Comparison of ENCODE assay signal across 18 cellular contexts in the genomic region with DNA sequence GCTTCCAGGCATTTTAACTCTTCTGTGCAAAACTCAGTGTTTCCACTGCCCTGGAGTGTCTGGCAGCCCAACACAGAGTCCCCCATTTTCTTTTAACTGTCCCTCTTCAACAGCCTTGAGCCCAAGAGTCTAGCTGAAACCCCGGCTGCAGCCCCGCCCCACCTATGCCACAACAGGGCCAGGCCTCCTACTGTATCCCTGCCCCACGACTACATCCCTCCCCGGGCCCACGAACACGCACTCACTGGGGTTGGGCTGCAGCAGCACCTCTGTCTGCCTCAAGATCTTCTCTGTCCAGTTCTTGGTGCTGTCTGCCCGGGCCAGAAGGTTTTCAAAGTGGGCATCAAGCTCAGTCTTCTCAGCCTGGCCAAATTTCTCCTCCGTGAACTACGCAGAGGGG. TPM values are rescaled to one million over a fixed set of nuclear protein-coding genes. Genes with fewer than 3 reads are reported as not detected.
DNase-seq lines count a peak whose midpoint lies in the region; ATAC-seq and TF ChIP-seq lines count a peak whose summit lies in the region.
"Had no signal": no experiment of that assay in that cellular context is flagged by ENCODE, and none has a peak within 500 bp of the region (broad histone marks: within the 10 kb centered on the region; RNA-seq: fewer than 3 reads in every experiment).

No MANE protein-coding gene starts in this region.

- H4K91ac ChIP-seq in IMR-90 (ENCODE audit: insufficient read depth, low read depth, low read length) = no peak overlapping the region

- TF ChIP-seq RAD21 in IMR-90 (IDR thresholded peaks at IDR 0.05; ENCODE audit: low read length) = no peak

- H3K4me3 Mint-ChIP-seq in CD8-positive, alpha-beta T cell = no peak overlapping the region
- no peak overlapping the region for H3K4me3 Mint-ChIP-seq in brain

- CTCF ChIA-PET in CD8-positive, alpha-beta T cell (lab: Charles Lee) = interaction anchor here (1.2 kb wide), 1 partner anchor 16 kb away, joined by 4 read pairs; no protein-coding TSS in a partner anchor
- CTCF ChIA-PET in IMR-90 (lab: Yijun Ruan, JAX) = interaction anchor here (1.1 kb wide), 1 partner anchor 15 kb away, joined by 3 read pairs; no protein-coding TSS in a partner anchor
- CTCF ChIA-PET in OCI-LY7 (lab: Charles Lee; ENCODE audit: unreplicated experiment) = no interaction called here

- H4K20me1 ChIP-seq in IMR-90 (ENCODE audit: insufficient read depth, low read length) (peaks cover 17% of the 10 kb centered on the region), osteoblast (ENCODE audit: insufficient read depth, low read length) (peaks cover 8% of the 10 kb centered on the region), OCI-LY7 (ENCODE audit: insufficient read depth, low read length) (no peaks in the 10 kb centered on the region)

- POLR2A ChIA-PET in CD8-positive, alpha-beta T cell (lab: Charles Lee) = no interaction called here
- POLR2A ChIA-PET in IMR-90 (lab: Charles Lee; ENCODE audit: unreplicated experiment) = no interaction called here
- POLR2A ChIA-PET in OCI-LY7 (lab: Charles Lee) = interaction anchor here (0.6 to 1.0 kb wide), 3 partner anchors 97 to 376 kb away, joined by 3 to 4 read pairs (median 3); a partner anchor contains a TSS

- no peak overlapping the region; a peak in 1 of 4 replicates for H4K8ac ChIP-seq in IMR-90 (ENCODE audit: low read depth in 2 of 2, low read length in 2 of 2)

- 0 out of 2 replicates have a peak overlapping the region, but pooled peaks have one; percentile 60 for H2AK5ac ChIP-seq in IMR-90 (ENCODE audit: low read depth, low read length)

- H3K23ac ChIP-seq in IMR-90 (ENCODE audit: low read depth, low read length) = no peak overlapping the region

- WGBS in IMR-90 (ENCODE audit: extremely low coverage in 2 of 2, insufficient read length in 1 of 2), 2 experiments = 89% methylated on average over 3 of the region's 9 CpGs; no CpG with 5 or more reads in 1 of the 2 experiments

- H2AK9ac ChIP-seq in IMR-90 (replicated peaks; ENCODE audit: low read depth, low read length, poor library complexity) = peak overlapping the region; percentile 63

- TF ChIP-seq POLR2A in IMR-90 (IDR thresholded peaks at IDR 0.05; ENCODE audit: low read depth, low read length) = no peak

- no peak overlapping the region for H4K5ac ChIP-seq in IMR-90 (ENCODE audit: low read depth, low read length)

- H3K18ac ChIP-seq in IMR-90 (ENCODE audit: low read depth, low read length) = no peak overlapping the region

- H3K27ac ChIP-seq in CD8-positive, alpha-beta T cell (ENCODE audit: low read depth, low read length) = no peak overlapping the region
- H3K27ac ChIP-seq in IMR-90 (ENCODE audit: insufficient read depth, low read length) = no peak overlapping the region
- H3K27ac ChIP-seq in osteoblast (ENCODE audit: low read depth, low read length) = no peak overlapping the region
- H3K27ac ChIP-seq in OCI-LY7 (ENCODE audit: low read depth, low read length, poor library complexity, severe bottlenecking) = no peak overlapping the region

- no peak overlapping the region for H3K4me3 ChIP-seq in CD8-positive, alpha-beta T cell (ENCODE audit: low read depth, low read length)
- H3K4me3 ChIP-seq in IMR-90 (ENCODE audit: insufficient read depth, low read depth, low read length) = no peak overlapping the region
- H3K4me3 ChIP-seq in osteoblast (ENCODE audit: insufficient read depth, low read length) = no peak overlapping the region
- no peak overlapping the region for H3K4me3 ChIP-seq in OCI-LY7 (ENCODE audit: low read depth, low read length, poor library complexity, severe bottlenecking)
- H3K4me3 ChIP-seq: spleen had no signal

- peaks cover 14 to 49% of the 10 kb centered on the region in 2 experiments for H3K79me1 ChIP-seq in IMR-90 (ENCODE audit: low read depth in 1 of 2, low read length in 2 of 2)

- H3K27me3 ChIP-seq in CD8-positive, alpha-beta T cell (ENCODE audit: insufficient read depth, low read length) = no peaks in the 10 kb centered on the region
- no peaks in the 10 kb centered on the region for H3K27me3 ChIP-seq in IMR-90 (ENCODE audit: control insufficient read depth, insufficient read depth, low read length)
- no peaks in the 10 kb centered on the region for H3K27me3 ChIP-seq in osteoblast (ENCODE audit: insufficient read depth, low read length)
- H3K27me3 ChIP-seq: spleen had no signal

- H3K56ac ChIP-seq in IMR-90 (ENCODE audit: extremely low read depth, insufficient read depth, low read length) = no peak overlapping the region

- BruUV-seq in IMR-90 (replicated peaks; lab: Mats Ljungman, UMichigan) = no TSS peak
- BruUV-seq in OCI-LY7 (replicated peaks; lab: Mats Ljungman, UMichigan) = no TSS peak

- H3K4me1 ChIP-seq in CD8-positive, alpha-beta T cell (ENCODE audit: insufficient read depth, low read length) = peaks cover 6% of the 10 kb centered on the region
- H3K4me1 ChIP-seq in IMR-90 (ENCODE audit: control insufficient read depth, insufficient read depth, low read length) (peaks cover 21% of the 10 kb centered on the region), osteoblast (ENCODE audit: insufficient read depth, low read length) (peaks cover 8% of the 10 kb centered on the region), OCI-LY7 (ENCODE audit: insufficient read depth, low read length, poor library complexity, severe bottlenecking) (peaks cover 17% of the 10 kb centered on the region)

- no peaks in the 10 kb centered on the region for H3K9me3 ChIP-seq in CD8-positive, alpha-beta T cell (ENCODE audit: low read length)
- no peaks in the 10 kb centered on the region for H3K9me3 ChIP-seq in IMR-90 (ENCODE audit: control insufficient read depth, insufficient read depth, low read length)
- H3K9me3 ChIP-seq in osteoblast (ENCODE audit: low read depth, low read length) = no peaks in the 10 kb centered on the region
- no peaks in the 10 kb centered on the region for H3K9me3 ChIP-seq in OCI-LY7 (ENCODE audit: low read length)
- H3K9me3 ChIP-seq: spleen had no signal

- intact Hi-C loops in CD8-positive, alpha-beta T cell (cut with DNase I, micrococcal nuclease) = loop anchor here in 1 of 2 experiments (10.0 kb wide), 1 partner anchor 197 kb away; a partner anchor contains a TSS
- intact Hi-C loops in IMR-90 (cut with micrococcal nuclease) (no loop called here), OCI-LY7 (cut with micrococcal nuclease; ENCODE audit: unreplicated experiment) (no loop called here)

- dilution Hi-C loops in IMR-90 (cut with HindIII; ENCODE audit: low sequenced_read_pairs, unreplicated experiment) = no loop called here

- peaks cover 26% of the 10 kb centered on the region for H3K4me1 Mint-ChIP-seq in CD8-positive, alpha-beta T cell (ENCODE audit: low read depth)
- peaks cover 41% of the 10 kb centered on the region for H3K4me1 Mint-ChIP-seq in brain

- H3K9me2 ChIP-seq in OCI-LY7 (ENCODE audit: insufficient read depth, low read length) = no peaks in the 10 kb centered on the region

- H3K9ac ChIP-seq in IMR-90 (ENCODE audit: low read depth, low read length) = no peak overlapping the region

- no peaks in the 10 kb centered on the region for H3K27me3 Mint-ChIP-seq in CD8-positive, alpha-beta T cell (ENCODE audit: low read depth)
- no peaks in the 10 kb centered on the region for H3K27me3 Mint-ChIP-seq in brain

- no peak overlapping the region for H3K4me2 ChIP-seq in IMR-90 (ENCODE audit: low read depth, low read length)
- no peak overlapping the region for H3K4me2 ChIP-seq in osteoblast (ENCODE audit: insufficient read depth, low read length)
- no peak overlapping the region for H3K4me2 ChIP-seq in OCI-LY7 (ENCODE audit: low read length)

- no peak overlapping the region for H2BK5ac ChIP-seq in IMR-90 (ENCODE audit: low read depth, low read length, poor library complexity, severe bottlenecking)

- H3K36me3 Mint-ChIP-seq in CD8-positive, alpha-beta T cell = peaks cover 24% of the 10 kb centered on the region
- H3K36me3 Mint-ChIP-seq in brain = peaks cover 22% of the 10 kb centered on the region

- H3K4ac ChIP-seq in IMR-90 (ENCODE audit: low read depth, low read length) = no peak overlapping the region

- H2BK15ac ChIP-seq in IMR-90 (ENCODE audit: low read depth, low read length) = no peak overlapping the region

- no peaks in the 10 kb centered on the region for H3K9me3 Mint-ChIP-seq in CD8-positive, alpha-beta T cell
- H3K9me3 Mint-ChIP-seq in brain = no peaks in the 10 kb centered on the region

- H3K9me1 ChIP-seq in IMR-90 (ENCODE audit: insufficient read depth, low read length) = peaks cover 14% of the 10 kb centered on the region

- no peak overlapping the region for H2BK20ac ChIP-seq in IMR-90 (ENCODE audit: low read depth, low read length)

- no peak overlapping the region for H3K14ac ChIP-seq in IMR-90 (replicated peaks; ENCODE audit: low read depth, low read length)

- H2AFZ ChIP-seq in IMR-90 (replicated peaks; ENCODE audit: low read length, poor library complexity) = no peak overlapping the region
- H2AFZ ChIP-seq in osteoblast (ENCODE audit: low read length) = no peak overlapping the region
- no peak overlapping the region for H2AFZ ChIP-seq in OCI-LY7 (ENCODE audit: low read length)

- no peak for ATAC-seq in CD8-positive, alpha-beta T cell
- no peak for ATAC-seq in IMR-90 (ENCODE audit: low read depth)
- ATAC-seq in HG02973 (IDR thresholded peaks at IDR 0.05; ENCODE audit: unreplicated experiment) = no peak

- in situ Hi-C loops in IMR-90 (cut with MboI; ENCODE audit: low sequenced_read_pairs) = no loop called here

- peak overlapping the region; percentile 77 for H3K27ac Mint-ChIP-seq in CD8-positive, alpha-beta T cell
- H3K27ac Mint-ChIP-seq in brain = peak overlapping the region in 3 of 5 experiments; percentile 33 to 61 (median 38)

- DNase-seq in CD8-positive, alpha-beta T cell = no peak
- DNase-seq in IMR-90 (no peak), osteoblast (ENCODE audit: insufficient read length, low spot score, missing footprints) (peak; percentile 64), OCI-LY7 (ENCODE audit: low spot score) (no peak), HPDE6-E6E7 (ENCODE audit: extremely low spot score) (no peak), ecto neural progenitor cell (ENCODE audit: low spot score) (no peak)
- DNase-seq: activated CD4-positive, alpha-beta T cell treated with anti-CD3 and anti-CD28 coated beads, Interleukin-2, amount 50 U/mL, for 1 hour; DMS 273 treated with DMSO at 0.1 percent for 48 hours; Kasumi-1; kidney glomerular epithelial cell; NCI-H1436 treated with DMSO at 0.1 percent for 48 hours; NCI-H226; NK-92 treated with Interleukin-12 subunit alpha and Interleukin-12 subunit beta, amount 100 ng/mL, for 24 hours; Right ventricle myocardium superior; spleen; T-helper 9 cell had no signal

- H2BK120ac ChIP-seq in IMR-90 (ENCODE audit: low read depth, low read length) = no peak overlapping the region

- TF ChIP-seq CTCF in CD8-positive, alpha-beta T cell (IDR thresholded peaks at IDR 0.05) = no peak
- no peak for TF ChIP-seq CTCF in IMR-90 (conservative IDR thresholded peaks at IDR 0.05; ENCODE audit: low read depth, low read length)
- no peak for TF ChIP-seq CTCF in brain (conservative IDR thresholded peaks at IDR 0.05)
- TF ChIP-seq CTCF in osteoblast (IDR thresholded peaks at IDR 0.05; ENCODE audit: extremely low read depth, low read depth, low read length) = no peak
- TF ChIP-seq CTCF in OCI-LY7 (conservative IDR thresholded peaks at IDR 0.05; ENCODE audit: low read length) = no peak

- H3K36me3 ChIP-seq in CD8-positive, alpha-beta T cell (ENCODE audit: insufficient read depth, low read length) = no peaks in the 10 kb centered on the region
- no peaks in the 10 kb centered on the region for H3K36me3 ChIP-seq in IMR-90 (ENCODE audit: control insufficient read depth, insufficient read depth, low read length)
- no peaks in the 10 kb centered on the region for H3K36me3 ChIP-seq in osteoblast (ENCODE audit: insufficient read depth, low read length)
- H3K36me3 ChIP-seq in OCI-LY7 (ENCODE audit: insufficient read depth, low read length) = no peaks in the 10 kb centered on the region

- H3K79me2 ChIP-seq in osteoblast (ENCODE audit: insufficient read depth, low read length) (peaks cover 22% of the 10 kb centered on the region), OCI-LY7 (ENCODE audit: insufficient read depth, low read depth, low read length) (peaks cover 2% of the 10 kb centered on the region; the same call in 1 of the 2 replicates)

RNA-seq across cellular contexts. Expression of a gene that starts 6.1 kb away (rescaled TPM):
- total RNA-seq in CD8-positive, alpha-beta T cell = 10 to 100 TPM; 64.9 to 68.3 TPM
- total RNA-seq in IMR-90 (2012; rRNA removed) (26.4 and 36.4 TPM in 2 replicates), osteoblast (37.3 and 38.6 TPM in 2 replicates), OCI-LY7 (2022) (92.6 and 95.8 TPM in 2 replicates)
- polyA plus RNA-seq in IMR-90 (2012; rRNA removed) (68.4 and 72.1 TPM in 2 replicates), brain (ENCODE audit: insufficient read depth, low read depth, low replicate concordance) (285 TPM)
- 29.3 and 50.5 TPM in 2 replicates for polyA plus RNA-seq in IMR-90 (2012; cell fraction: cytosol; rRNA removed)
- polyA plus RNA-seq in IMR-90 (2012; cell fraction: nucleus; rRNA removed; ENCODE audit: low replicate concordance) = 357 and 697 TPM in 2 replicates
- 58.4 and 73.6 TPM in 2 replicates for total RNA-seq in OCI-LY7 (2014; rRNA removed; shearing (Covaris generic))

RNA-seq across cellular contexts. Expression of a gene that starts 14.4 kb away (rescaled TPM):
- total RNA-seq in CD8-positive, alpha-beta T cell = 10 to 100 TPM; 63.5 to 69.0 TPM
- total RNA-seq in IMR-90 (2012; rRNA removed) = 9.7 and 12.5 TPM in 2 replicates
- polyA plus RNA-seq in IMR-90 (2012; rRNA removed) = 25.3 and 25.9 TPM in 2 replicates
- 22.2 and 23.0 TPM in 2 replicates for polyA plus RNA-seq in IMR-90 (2012; cell fraction: cytosol; rRNA removed)
- polyA plus RNA-seq in IMR-90 (2012; cell fraction: nucleus; rRNA removed; ENCODE audit: low replicate concordance) = 87.9 and 243 TPM in 2 replicates
- 15.0 TPM for polyA plus RNA-seq in brain (ENCODE audit: insufficient read depth, low read depth, low replicate concordance)
- 21.2 and 22.4 TPM in 2 replicates for total RNA-seq in osteoblast
- 27.7 and 29.2 TPM in 2 replicates for total RNA-seq in OCI-LY7 (2014; rRNA removed; shearing (Covaris generic))
- 36.9 and 37.7 TPM in 2 replicates for total RNA-seq in OCI-LY7 (2022)

RNA-seq across cellular contexts. Expression of a gene that starts 58.9 kb away (rescaled TPM):
- total RNA-seq in CD8-positive, alpha-beta T cell = 1 to 10 TPM; 4.6 to 5.1 TPM
- total RNA-seq in IMR-90 (2012; rRNA removed) = 6.7 and 7.0 TPM in 2 replicates
- polyA plus RNA-seq in IMR-90 (2012; rRNA removed) = 16.5 and 17.1 TPM in 2 replicates
- 15.2 and 19.2 TPM in 2 replicates for polyA plus RNA-seq in IMR-90 (2012; cell fraction: cytosol; rRNA removed)
- polyA plus RNA-seq in IMR-90 (2012; cell fraction: nucleus; rRNA removed; ENCODE audit: low replicate concordance) = 8.7 and 13.8 TPM in 2 replicates
- polyA plus RNA-seq in brain (ENCODE audit: insufficient read depth, low read depth, low replicate concordance) = 40.8 TPM
- 10.3 and 10.5 TPM in 2 replicates for total RNA-seq in osteoblast
- 15.1 and 16.9 TPM in 2 replicates for total RNA-seq in OCI-LY7 (2014; rRNA removed; shearing (Covaris generic))
- total RNA-seq in OCI-LY7 (2022) = 13.5 and 16.9 TPM in 2 replicates
